In the genomic region with DNA sequence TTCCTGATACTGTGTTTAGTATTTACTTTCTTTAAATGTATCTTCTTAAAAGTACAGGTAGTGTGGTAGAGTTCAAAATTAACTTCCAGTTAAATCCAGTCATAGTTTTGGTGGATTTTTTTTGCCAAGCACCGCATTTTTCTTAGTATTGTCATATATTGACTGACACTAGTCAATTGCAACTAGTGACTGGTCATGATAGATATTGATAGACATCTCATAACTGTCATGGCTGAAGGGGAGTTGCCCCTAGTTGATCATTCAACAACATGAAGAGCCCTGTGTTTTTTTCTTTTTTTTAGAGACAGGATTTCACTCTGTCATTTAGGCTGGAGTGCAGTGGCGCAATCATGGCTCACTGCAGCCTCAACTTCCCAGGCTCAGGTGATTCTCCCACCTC, we compare ENCODE assay signal across 13 cellular contexts. TPM values are rescaled to one million over a fixed set of nuclear protein-coding genes. Genes with fewer than 3 reads are reported as not detected.
DNase-seq lines count a peak whose midpoint lies in the region; ATAC-seq, FAIRE-seq and TF ChIP-seq lines count a peak whose summit lies in the region.
"Had no signal": no experiment of that assay in that cellular context is flagged by ENCODE, and none has a peak within 500 bp of the region (broad histone marks: within the 10 kb centered on the region; RNA-seq: fewer than 3 reads in every experiment).

No MANE protein-coding gene starts in this region.

- peaks cover 11% of the 10 kb centered on the region for H3K4me1 ChIP-seq in right cardiac atrium (ENCODE audit: control insufficient read depth, insufficient read depth, low read length)
- peaks cover 2% of the 10 kb centered on the region for H3K4me1 ChIP-seq in mesenchymal stem cell (ENCODE audit: control insufficient read depth, insufficient read depth, low read depth, low read length)
- peaks cover 0 to 5% of the 10 kb centered on the region in 2 donors for H3K4me1 ChIP-seq in uterus
- peaks cover 0 to 22% (median 15%) of the 10 kb centered on the region in 3 donors for H3K4me1 ChIP-seq in pancreas
- H3K4me1 ChIP-seq: foreskin keratinocyte had no signal

- TF ChIP-seq POLR2A in uterus (IDR thresholded peaks at IDR 0.05), result no peak

- H3K18ac ChIP-seq in mesenchymal stem cell (ENCODE audit: low read depth in 1 of 2, low read length in 2 of 2), result no peak overlapping the region

- no peak overlapping the region for H3K14ac ChIP-seq in mesenchymal stem cell (ENCODE audit: low read length in 2 of 2)

- peak overlapping the region; percentile 72 for H3K9ac ChIP-seq in mesenchymal stem cell (ENCODE audit: low read length)

- no peaks in the 10 kb centered on the region for H3K27me3 Mint-ChIP-seq in activated T-helper 17 cell treated with anti-CD3 and anti-CD28 coated beads, Interleukin-2, amount 50 U/mL, for 72 hours

- no peak overlapping the region for H2BK120ac ChIP-seq in mesenchymal stem cell (ENCODE audit: low read depth, low read length)

- H3K9me3 Mint-ChIP-seq in activated T-helper 17 cell treated with anti-CD3 and anti-CD28 coated beads, Interleukin-2, amount 50 U/mL, for 72 hours, result no peaks in the 10 kb centered on the region

- H2BK12ac ChIP-seq in mesenchymal stem cell (ENCODE audit: low read length in 2 of 2), result no peak overlapping the region

- no peak overlapping the region for H3K4ac ChIP-seq in mesenchymal stem cell (ENCODE audit: low read depth in 1 of 2, low read length in 2 of 2)

- no peak overlapping the region for H4K91ac ChIP-seq in mesenchymal stem cell (ENCODE audit: low read length)

- intact Hi-C loops in right cardiac atrium (cut with DNase I) (no loop called here), Right ventricle myocardium superior (cut with DNase I) (no loop called here), uterus (cut with DNase I; ENCODE audit: low total_unique reads) (no loop called here), pancreas (cut with DNase I) (no loop called here)

- H3K27ac ChIP-seq in right cardiac atrium (ENCODE audit: low read length), result peak overlapping the region; percentile 15
- H3K27ac ChIP-seq in mesenchymal stem cell (ENCODE audit: low read length, poor library complexity, severe bottlenecking), result no peak overlapping the region
- H3K27ac ChIP-seq in uterus, result peak overlapping the region; percentile 74 to 84
- H3K27ac ChIP-seq in pancreas, result peak overlapping the region in 2 of 4 donors; percentile 58 to 61
- H3K27ac ChIP-seq: foreskin keratinocyte had no signal

- H3K4me1 Mint-ChIP-seq in activated T-helper 17 cell treated with anti-CD3 and anti-CD28 coated beads, Interleukin-2, amount 50 U/mL, for 72 hours, result peaks cover 65% of the 10 kb centered on the region

- TF ChIP-seq CTCF in uterus (IDR thresholded peaks at IDR 0.05), result no peak
- no peak for TF ChIP-seq CTCF in pancreas (IDR thresholded peaks at IDR 0.05)

- H2BK5ac ChIP-seq in mesenchymal stem cell (ENCODE audit: low read depth, low read length, poor library complexity, severe bottlenecking), result no peak overlapping the region

- peaks cover 31% of the 10 kb centered on the region for H3K79me1 ChIP-seq in mesenchymal stem cell (replicated peaks; ENCODE audit: low read length, poor library complexity, severe bottlenecking)

- ATAC-seq in right cardiac atrium, result no peak
- ATAC-seq in Right ventricle myocardium superior (ENCODE audit: poor library complexity), result no peak
- ATAC-seq in activated T-helper 17 cell treated with anti-CD3 and anti-CD28 coated beads, Interleukin-2, amount 50 U/mL, for 72 hours (replicated peaks), result peak; percentile 61
- no peak for ATAC-seq in HG03521 (IDR thresholded peaks at IDR 0.05; ENCODE audit: unreplicated experiment)
- no peak for ATAC-seq in pancreas
- no peak for ATAC-seq in GM21723 (IDR thresholded peaks at IDR 0.05; ENCODE audit: unreplicated experiment)
- ATAC-seq: foreskin keratinocyte had no signal

- peak overlapping the region; percentile 97 for H3K27ac Mint-ChIP-seq in activated T-helper 17 cell treated with anti-CD3 and anti-CD28 coated beads, Interleukin-2, amount 50 U/mL, for 72 hours

- peak overlapping the region; percentile 83 for H3K4me3 Mint-ChIP-seq in activated T-helper 17 cell treated with anti-CD3 and anti-CD28 coated beads, Interleukin-2, amount 50 U/mL, for 72 hours

- DNase-seq in right cardiac atrium, result no peak
- no peak for DNase-seq in Right ventricle myocardium superior
- no peak for DNase-seq in mesenchymal stem cell
- DNase-seq in uterus, result no peak
- DNase-seq in pancreas, result no peak
- DNase-seq: foreskin keratinocyte, NCI-H187 had no signal

- H3K27me3 ChIP-seq in right cardiac atrium (ENCODE audit: control insufficient read depth, insufficient read depth) (no peaks in the 10 kb centered on the region), mesenchymal stem cell (ENCODE audit: control insufficient read depth in 1 of 2, insufficient read depth in 1 of 2, low read length in 2 of 2) (no peaks in the 10 kb centered on the region), uterus (no peaks in the 10 kb centered on the region), pancreas (no peaks in the 10 kb centered on the region)
- H3K27me3 ChIP-seq: foreskin keratinocyte had no signal

- H2AK5ac ChIP-seq in mesenchymal stem cell (ENCODE audit: low read length, severe bottlenecking), result no peak overlapping the region

- no peak for FAIRE-seq in pancreas (lab: Jason Lieb, UNC)
- FAIRE-seq: bronchial epithelial cell, D721Med had no signal

- H3K36me3 ChIP-seq in mesenchymal stem cell (ENCODE audit: control insufficient read depth in 1 of 2, insufficient read depth in 2 of 2, low read depth in 1 of 2, low read length in 2 of 2) (no peaks in the 10 kb centered on the region), uterus (no peaks in the 10 kb centered on the region), pancreas (no peaks in the 10 kb centered on the region)

- no peaks in the 10 kb centered on the region for H3K9me3 ChIP-seq in right cardiac atrium (ENCODE audit: control insufficient read depth, low read length)
- no peaks in the 10 kb centered on the region for H3K9me3 ChIP-seq in mesenchymal stem cell (ENCODE audit: control insufficient read depth, low read length)
- H3K9me3 ChIP-seq in uterus, result no peaks in the 10 kb centered on the region
- no peaks in the 10 kb centered on the region for H3K9me3 ChIP-seq in pancreas

- H3K4me3 ChIP-seq in right cardiac atrium (ENCODE audit: low read length), result no peak overlapping the region
- H3K4me3 ChIP-seq in mesenchymal stem cell (ENCODE audit: insufficient read depth in 1 of 2, low read depth in 1 of 2, low read length in 2 of 2), result peak overlapping the region in 1 of 2 experiments; percentile 9
- H3K4me3 ChIP-seq in uterus, result no peak overlapping the region
- no peak overlapping the region for H3K4me3 ChIP-seq in pancreas
- H3K4me3 ChIP-seq: lung had no signal

- no peak overlapping the region for H2AFZ ChIP-seq in mesenchymal stem cell (ENCODE audit: low read depth, low read length)

- 97% methylated on average over 2 of the region's 2 CpGs for WGBS in right cardiac atrium
- WGBS in mesenchymal stem cell, result 95% methylated on average over 2 of the region's 2 CpGs
- 98% methylated on average over 2 of the region's 2 CpGs for WGBS in pancreas, 2 donors

- no peak overlapping the region for H4K8ac ChIP-seq in mesenchymal stem cell (ENCODE audit: low read length)

- H2BK15ac ChIP-seq in mesenchymal stem cell (ENCODE audit: low read depth, poor library complexity, severe bottlenecking), result no peak overlapping the region

- no peak overlapping the region for H3K23ac ChIP-seq in mesenchymal stem cell (ENCODE audit: low read length in 2 of 2)

- peaks cover 84% of the 10 kb centered on the region for H3K36me3 Mint-ChIP-seq in activated T-helper 17 cell treated with anti-CD3 and anti-CD28 coated beads, Interleukin-2, amount 50 U/mL, for 72 hours (ENCODE audit: low read depth)

- H3K4me2 ChIP-seq in mesenchymal stem cell (ENCODE audit: low read length, poor library complexity, severe bottlenecking), result no peak overlapping the region

RNA-seq across cellular contexts. Expression of a gene that starts 22.1 kb away (rescaled TPM):
- total RNA-seq in right cardiac atrium, result 10 to 100 TPM; 16.1 to 21.5 (median 19.3) TPM
- 7.2 TPM for polyA plus RNA-seq in right cardiac atrium
- total RNA-seq in Right ventricle myocardium superior, result 10.0 TPM
- total RNA-seq in activated T-helper 17 cell treated with anti-CD3 and anti-CD28 coated beads, Interleukin-2, amount 50 U/mL, for 72 hours, result 100 to 1,000 TPM in 1 of 2 donors, 10 to 100 TPM in 1; 68.1 to 185 TPM
- polyA plus RNA-seq in mesenchymal stem cell (2013, experiment 1 of 2), result 63.1 TPM
- 60.0 TPM for polyA plus RNA-seq in mesenchymal stem cell (2013, experiment 2 of 2)
- 100 to 1,000 TPM in 1 of 4 donors, 10 to 100 TPM in 3; 47.6 to 179 (median 67.1) TPM for total RNA-seq in uterus
- 10 to 100 TPM in 2 of 6 donors, 1 to 10 TPM in 4; 3.9 to 19.2 (median 6.6) TPM for total RNA-seq in pancreas
- 1 to 10 TPM; 2.0 to 4.3 TPM for polyA plus RNA-seq in pancreas

RNA-seq across cellular contexts. Expression of a gene that starts 54.3 kb away (rescaled TPM):
- total RNA-seq in right cardiac atrium (100 to 1,000 TPM; 142 to 188 (median 159) TPM), Right ventricle myocardium superior (179 TPM), uterus (100 to 1,000 TPM in 1 of 4 donors, 10 to 100 TPM in 3; 33.5 to 207 (median 54.5) TPM), pancreas (100 to 1,000 TPM in 4 of 6 donors, 10 to 100 TPM in 2; 73.2 to 140 (median 116) TPM)
- polyA plus RNA-seq in right cardiac atrium (183 TPM), pancreas (100 to 1,000 TPM; 129 to 176 TPM)
- 100 to 1,000 TPM; 187 to 240 TPM for total RNA-seq in activated T-helper 17 cell treated with anti-CD3 and anti-CD28 coated beads, Interleukin-2, amount 50 U/mL, for 72 hours
- 252 TPM for polyA plus RNA-seq in mesenchymal stem cell (2013, experiment 1 of 2)
- 272 TPM for polyA plus RNA-seq in mesenchymal stem cell (2013, experiment 2 of 2)
